In the genomic region with DNA sequence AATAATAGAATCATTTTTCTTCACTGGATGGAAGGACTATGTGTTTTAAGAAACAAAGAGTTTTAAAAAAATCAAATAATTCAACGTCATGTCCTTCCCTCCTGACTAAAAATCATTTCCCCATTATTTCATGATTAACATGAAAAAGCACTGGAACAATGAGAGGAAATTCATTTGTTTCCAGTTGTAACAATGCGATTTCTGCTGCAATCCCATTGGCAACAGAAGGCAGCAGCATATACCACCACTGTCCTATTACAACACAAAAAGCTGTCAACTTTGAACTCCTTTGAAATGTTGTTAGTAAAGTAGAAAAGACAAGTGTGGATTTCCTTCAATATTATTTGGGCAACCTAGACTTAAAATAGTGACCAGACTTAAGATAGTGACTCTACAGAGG, we compare ENCODE assay signal across 17 cellular contexts. TPM values are rescaled to one million over a fixed set of nuclear protein-coding genes. Genes with fewer than 3 reads are reported as not detected.
DNase-seq lines count a peak whose midpoint lies in the region; ATAC-seq and TF ChIP-seq lines count a peak whose summit lies in the region.
"Had no signal": no experiment of that assay in that cellular context is flagged by ENCODE, and none has a peak within 500 bp of the region (broad histone marks: within the 10 kb centered on the region; RNA-seq: fewer than 3 reads in every experiment).

No MANE protein-coding gene starts in this region.

- H3K27me3 Mint-ChIP-seq in GM23338 (ENCODE audit: insufficient read depth, low read depth, poor library complexity): peaks cover 5% of the 10 kb centered on the region
- H3K27me3 Mint-ChIP-seq in activated T-cell treated with anti-CD3 and anti-CD28 coated beads, Interleukin-2, amount 50 U/mL, for 24 hours: no peaks in the 10 kb centered on the region
- H3K27me3 Mint-ChIP-seq: CD4-positive, alpha-beta memory T cell had no signal

- H3K36me3 ChIP-seq in GM23338 (ENCODE audit: insufficient read depth) (no peaks in the 10 kb centered on the region), skeletal muscle tissue (ENCODE audit: control insufficient read depth in 3 of 3, insufficient read depth in 3 of 3, low read length in 3 of 3) (peaks cover 0 to 2% (median 0%) of the 10 kb centered on the region in 3 donors)
- H3K36me3 ChIP-seq: BE2C had no signal

- no peaks in the 10 kb centered on the region for H3K27me3 ChIP-seq in GM23338 (ENCODE audit: insufficient read depth)
- no peaks in the 10 kb centered on the region for H3K27me3 ChIP-seq in skeletal muscle tissue (ENCODE audit: control insufficient read depth in 3 of 3, insufficient read depth in 3 of 3, low read length in 3 of 3)
- H3K27me3 ChIP-seq: BE2C had no signal

- H3K27ac Mint-ChIP-seq in GM23338: no peak overlapping the region
- H3K27ac Mint-ChIP-seq in activated T-cell treated with anti-CD3 and anti-CD28 coated beads, Interleukin-2, amount 50 U/mL, for 24 hours: no peak overlapping the region
- H3K27ac Mint-ChIP-seq: CD4-positive, alpha-beta memory T cell; HFFc6 had no signal

- H3K9ac ChIP-seq in skeletal muscle tissue (ENCODE audit: low read depth in 1 of 3, low read length in 3 of 3): no peak overlapping the region

- H3K9me3 Mint-ChIP-seq in GM23338: no peaks in the 10 kb centered on the region
- peaks cover 5% of the 10 kb centered on the region for H3K9me3 Mint-ChIP-seq in activated T-cell treated with anti-CD3 and anti-CD28 coated beads, Interleukin-2, amount 50 U/mL, for 24 hours
- H3K9me3 Mint-ChIP-seq: CD4-positive, alpha-beta memory T cell; HFFc6 had no signal

- H3K27ac ChIP-seq in GM23338 (ENCODE audit: low read depth) (no peak overlapping the region), skeletal muscle tissue (ENCODE audit: low read depth, low read length) (peak overlapping the region; percentile 50)
- H3K27ac ChIP-seq: A549, C4-2B had no signal

- H3K4me3 ChIP-seq in GM23338: no peak overlapping the region
- no peak overlapping the region for H3K4me3 ChIP-seq in fibroblast of pulmonary artery (replicated peaks; ENCODE audit: low read depth, low read length)
- H3K4me3 ChIP-seq in skeletal muscle tissue (ENCODE audit: low read length in 3 of 3): no peak overlapping the region
- H3K4me3 ChIP-seq: A549 had no signal

- TF ChIP-seq CTCF in GM23338 (conservative IDR thresholded peaks at IDR 0.05; ENCODE audit: low read depth in 2 of 2): no peak
- TF ChIP-seq CTCF in fibroblast of pulmonary artery (IDR thresholded peaks at IDR 0.05; ENCODE audit: low read length, missing control alignments): peak; percentile 13

- no peaks in the 10 kb centered on the region for H3K79me2 ChIP-seq in GM23338 (replicated peaks; ENCODE audit: insufficient read depth)

- ATAC-seq in GM23338: no peak
- ATAC-seq in GM21526 (IDR thresholded peaks at IDR 0.05; ENCODE audit: low FRiP score, unreplicated experiment): no peak
- ATAC-seq: A549 had no signal

- DNase-seq in GM23338 (ENCODE audit: low spot score): no peak
- peak; percentile 94 for DNase-seq in dermis blood vessel endothelial cell
- DNase-seq in fibroblast of pulmonary artery (ENCODE audit: low read depth): peak; percentile 75
- no peak for DNase-seq in activated T-cell treated with anti-CD3 and anti-CD28 coated beads, Interleukin-2, amount 50 U/mL, for 24 hours
- no peak for DNase-seq in OCI-M2 (lab: John Stamatoyannopoulos, UW; ENCODE audit: unreplicated experiment)
- DNase-seq: BE2C; CD4-positive, alpha-beta memory T cell; DMS153; DMS79 treated with DMSO at 0.1 percent for 48 hours; EL; HCEC 1CT; HFFc6 had no signal

- H2AFZ ChIP-seq in GM23338: no peak overlapping the region

- no peaks in the 10 kb centered on the region for H3K9me3 ChIP-seq in skeletal muscle tissue (ENCODE audit: control insufficient read depth in 3 of 3, low read length in 3 of 3)
- H3K9me3 ChIP-seq: A549, BE2C had no signal

- H3K4me3 Mint-ChIP-seq in GM23338: no peak overlapping the region
- H3K4me3 Mint-ChIP-seq in activated T-cell treated with anti-CD3 and anti-CD28 coated beads, Interleukin-2, amount 50 U/mL, for 24 hours: no peak overlapping the region
- H3K4me3 Mint-ChIP-seq: CD4-positive, alpha-beta memory T cell; HFFc6 had no signal

- peaks cover 31% of the 10 kb centered on the region for H3K4me1 ChIP-seq in GM23338 (ENCODE audit: insufficient read depth)
- H3K4me1 ChIP-seq in skeletal muscle tissue (ENCODE audit: control insufficient read depth in 3 of 3, insufficient read depth in 3 of 3, low read length in 3 of 3): peaks cover 3 to 5% (median 3%) of the 10 kb centered on the region in 3 donors
- H3K4me1 ChIP-seq: A549, BE2C had no signal

- no peaks in the 10 kb centered on the region for H3K9me2 ChIP-seq in GM23338 (ENCODE audit: insufficient read depth)

- no peaks in the 10 kb centered on the region; the same call in 1 of the 2 replicates for H3F3A ChIP-seq in GM23338 (replicated peaks; ENCODE audit: low read depth)

- H3K4me1 Mint-ChIP-seq in GM23338: peaks cover 34% of the 10 kb centered on the region
- peaks cover 19% of the 10 kb centered on the region for H3K4me1 Mint-ChIP-seq in activated T-cell treated with anti-CD3 and anti-CD28 coated beads, Interleukin-2, amount 50 U/mL, for 24 hours (ENCODE audit: low read depth)

- no peaks in the 10 kb centered on the region for H3K36me3 Mint-ChIP-seq in GM23338 (ENCODE audit: low read depth)
- peaks cover 30% of the 10 kb centered on the region for H3K36me3 Mint-ChIP-seq in activated T-cell treated with anti-CD3 and anti-CD28 coated beads, Interleukin-2, amount 50 U/mL, for 24 hours (ENCODE audit: low read depth)

- H4K20me1 ChIP-seq in GM23338 (replicated peaks; ENCODE audit: insufficient read depth): no peaks in the 10 kb centered on the region

- H3K4me2 ChIP-seq in GM23338: peak overlapping the region; percentile 15; the same call in 1 of the 2 replicates
- H3K4me2 ChIP-seq: A549 had no signal

TF ChIP-seq in GM23338, 12 proteins besides CTCF, POLR2A, EP300 and RAD21 (continues in another document):
- TF ChIP-seq EZH2phosphoT487 (IDR thresholded peaks at IDR 0.05; ENCODE audit: unreplicated experiment) (no peak), STAT1 (IDR thresholded peaks at IDR 0.05; ENCODE audit: unreplicated experiment) (no peak), NANOG (IDR thresholded peaks at IDR 0.05; ENCODE audit: borderline replicate concordance) (no peak)
- TF ChIP-seq, protein P1, sequence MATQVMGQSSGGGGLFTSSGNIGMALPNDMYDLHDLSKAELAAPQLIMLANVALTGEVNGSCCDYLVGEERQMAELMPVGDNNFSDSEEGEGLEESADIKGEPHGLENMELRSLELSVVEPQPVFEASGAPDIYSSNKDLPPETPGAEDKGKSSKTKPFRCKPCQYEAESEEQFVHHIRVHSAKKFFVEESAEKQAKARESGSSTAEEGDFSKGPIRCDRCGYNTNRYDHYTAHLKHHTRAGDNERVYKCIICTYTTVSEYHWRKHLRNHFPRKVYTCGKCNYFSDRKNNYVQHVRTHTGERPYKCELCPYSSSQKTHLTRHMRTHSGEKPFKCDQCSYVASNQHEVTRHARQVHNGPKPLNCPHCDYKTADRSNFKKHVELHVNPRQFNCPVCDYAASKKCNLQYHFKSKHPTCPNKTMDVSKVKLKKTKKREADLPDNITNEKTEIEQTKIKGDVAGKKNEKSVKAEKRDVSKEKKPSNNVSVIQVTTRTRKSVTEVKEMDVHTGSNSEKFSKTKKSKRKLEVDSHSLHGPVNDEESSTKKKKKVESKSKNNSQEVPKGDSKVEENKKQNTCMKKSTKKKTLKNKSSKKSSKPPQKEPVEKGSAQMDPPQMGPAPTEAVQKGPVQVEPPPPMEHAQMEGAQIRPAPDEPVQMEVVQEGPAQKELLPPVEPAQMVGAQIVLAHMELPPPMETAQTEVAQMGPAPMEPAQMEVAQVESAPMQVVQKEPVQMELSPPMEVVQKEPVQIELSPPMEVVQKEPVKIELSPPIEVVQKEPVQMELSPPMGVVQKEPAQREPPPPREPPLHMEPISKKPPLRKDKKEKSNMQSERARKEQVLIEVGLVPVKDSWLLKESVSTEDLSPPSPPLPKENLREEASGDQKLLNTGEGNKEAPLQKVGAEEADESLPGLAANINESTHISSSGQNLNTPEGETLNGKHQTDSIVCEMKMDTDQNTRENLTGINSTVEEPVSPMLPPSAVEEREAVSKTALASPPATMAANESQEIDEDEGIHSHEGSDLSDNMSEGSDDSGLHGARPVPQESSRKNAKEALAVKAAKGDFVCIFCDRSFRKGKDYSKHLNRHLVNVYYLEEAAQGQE (IDR thresholded peaks at IDR 0.05; ENCODE audit: unreplicated experiment): no peak
- TF ChIP-seq, protein P2, sequence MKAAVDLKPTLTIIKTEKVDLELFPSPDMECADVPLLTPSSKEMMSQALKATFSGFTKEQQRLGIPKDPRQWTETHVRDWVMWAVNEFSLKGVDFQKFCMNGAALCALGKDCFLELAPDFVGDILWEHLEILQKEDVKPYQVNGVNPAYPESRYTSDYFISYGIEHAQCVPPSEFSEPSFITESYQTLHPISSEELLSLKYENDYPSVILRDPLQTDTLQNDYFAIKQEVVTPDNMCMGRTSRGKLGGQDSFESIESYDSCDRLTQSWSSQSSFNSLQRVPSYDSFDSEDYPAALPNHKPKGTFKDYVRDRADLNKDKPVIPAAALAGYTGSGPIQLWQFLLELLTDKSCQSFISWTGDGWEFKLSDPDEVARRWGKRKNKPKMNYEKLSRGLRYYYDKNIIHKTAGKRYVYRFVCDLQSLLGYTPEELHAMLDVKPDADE (IDR thresholded peaks at IDR 0.05): no peak

RNA-seq across cellular contexts. Expression of gene C5orf63, which starts 3.1 kb away (rescaled TPM):
- total RNA-seq in GM23338 (2014; rRNA removed; shearing (Covaris generic)): 2.1 and 6.8 TPM in 2 replicates
- 8.1 and 10.5 TPM in 2 replicates for polyA plus RNA-seq in GM23338 (2016; fragmentation: Nextera tagmentation; extraction: Ambion mirVana)
- total RNA-seq in dermis blood vessel endothelial cell (1.5 and 1.9 TPM in 2 replicates), skeletal muscle tissue (3.7 TPM)
- total RNA-seq: H4 had no signal

RNA-seq across cellular contexts. Expression of gene MARCHF3, which starts 39.9 kb away (rescaled TPM):
- 12.5 and 12.7 TPM in 2 replicates for total RNA-seq in GM23338 (2014; rRNA removed; shearing (Covaris generic))
- polyA plus RNA-seq in GM23338 (2016; fragmentation: Nextera tagmentation; extraction: Ambion mirVana): 7.0 and 8.7 TPM in 2 replicates
- total RNA-seq in dermis blood vessel endothelial cell: 65.9 and 84.4 TPM in 2 replicates
- 18.8 TPM for total RNA-seq in skeletal muscle tissue

Comparison
In these comparisons a context has a peak if more than half of its experiments do, and no peak if none do; other contexts are left out.
1. DNase-seq: peak in dermis blood vessel endothelial cell (single experiment) and fibroblast of pulmonary artery (single experiment); none in GM23338 (single experiment), activated T-cell treated with anti-CD3 and anti-CD28 coated beads, Interleukin-2, amount 50 U/mL, for 24 hours (single experiment) and OCI-M2 (single experiment).